ENCODE assay signal across 32 cellular contexts in genomic region chr2:52383541-52383940, GRCh38.
"Had no signal": no experiment of that assay in that cellular context is flagged by ENCODE, and none has a peak within 500 bp of the region (broad histone marks: within the 10 kb centered on the region; RNA-seq: fewer than 3 reads in every experiment).

No MANE protein-coding gene starts in this region.

- H3K27ac ChIP-seq: SJCRH30 had no signal

- H3K27ac Mint-ChIP-seq: activated B cell treated with CpG ODN at 0.5 μM for 24 hours; activated CD4-positive, alpha-beta memory T cell treated with anti-CD3 and anti-CD28 coated beads for 36 hours; activated CD4-positive, alpha-beta T cell treated with anti-CD3 and anti-CD28 coated beads, Interleukin-2, amount 10 ng/mL, durations not matched to agents 7 days and 5 days; activated naive CD4-positive, alpha-beta T cell treated with anti-CD3 and anti-CD28 coated beads, Interleukin-2, amount 50 U/mL, for 72 hours; activated naive CD8-positive, alpha-beta T cell treated with anti-CD3 and anti-CD28 coated beads, Interleukin-2, amount 50 U/mL, for 24 hours; brain; T-helper 1 cell treated with Interleukin-12 subunit alpha and Interleukin-12 subunit beta and Interleukin-4 antibody, amounts not matched to agents 30 μg/mL and 1 μg/mL, for 36 hours had no signal

- H3K9ac ChIP-seq: SK-N-SH had no signal

- H3K4me3 Mint-ChIP-seq: activated B cell treated with CpG ODN at 0.5 μM for 24 hours; activated CD4-positive, alpha-beta memory T cell treated with anti-CD3 and anti-CD28 coated beads for 36 hours; activated CD4-positive, alpha-beta T cell treated with anti-CD3 and anti-CD28 coated beads, Interleukin-2, amount 10 ng/mL, durations not matched to agents 7 days and 5 days; activated naive CD8-positive, alpha-beta T cell treated with anti-CD3 and anti-CD28 coated beads, Interleukin-2, amount 50 U/mL, for 24 hours; activated T-cell treated with anti-CD3 and anti-CD28 coated beads, Interleukin-2, amount 50 U/mL, for 4 hours; brain; T-helper 1 cell treated with Interleukin-12 subunit alpha and Interleukin-12 subunit beta and Interleukin-4 antibody, amounts not matched to agents 30 μg/mL and 1 μg/mL, for 36 hours had no signal

- H3K4me2 ChIP-seq: SK-N-SH had no signal

- H3K27me3 Mint-ChIP-seq: activated B cell treated with CpG ODN at 0.5 μM for 24 hours; activated CD4-positive, alpha-beta memory T cell treated with anti-CD3 and anti-CD28 coated beads for 36 hours; activated CD4-positive, alpha-beta T cell treated with anti-CD3 and anti-CD28 coated beads, Interleukin-2, amount 10 ng/mL, durations not matched to agents 7 days and 5 days; activated naive CD8-positive, alpha-beta T cell treated with anti-CD3 and anti-CD28 coated beads, Interleukin-2, amount 50 U/mL, for 24 hours had no signal

- DNase-seq: activated B cell treated with CpG ODN at 0.5 μM for 24 hours; activated CD4-positive, alpha-beta memory T cell treated with anti-CD3 and anti-CD28 coated beads for 36 hours; activated CD4-positive, alpha-beta T cell treated with anti-CD3 and anti-CD28 coated beads, Interleukin-2, amount 10 ng/mL, durations not matched to agents 7 days and 5 days; activated CD8-positive, alpha-beta memory T cell treated with anti-CD3 and anti-CD28 coated beads for 24 hours; activated effector memory CD4-positive, alpha-beta T cell treated with anti-CD3 and anti-CD28 coated beads, Interleukin-2, amount 50 U/mL, for 16 hours; activated naive CD4-positive, alpha-beta T cell treated with Interleukin-2 at 50 U/mL for 16 hours; activated naive CD8-positive, alpha-beta T cell treated with anti-CD3 and anti-CD28 coated beads, Interleukin-2, amount 50 U/mL, for 24 hours; activated T-cell treated with anti-CD3 and anti-CD28 coated beads, Interleukin-2, amount 50 U/mL, for 4 hours; amniotic stem cell; cerebellar nuclear complex; MV-4-11; NCI-H1092 treated with DMSO at 0.1 percent for 48 hours; NCI-H1417 treated with DMSO at 0.1 percent for 48 hours; NCI-H1694; NCI-H2029; NCI-H2107; NCI-H2171 treated with DMSO at 0.1 percent for 48 hours; NCI-H345; NCI-H510A; NCI-H526 treated with DMSO at 0.1 percent for 48 hours; NCI-H82; NK-92 treated with Interleukin-12 subunit alpha and Interleukin-12 subunit beta, amount 100 ng/mL, for 24 hours; OCI-M1; RPMI8226; SJCRH30; SK-N-SH; SW 1271 had no signal

- H3K4me3 ChIP-seq: SJCRH30 had no signal

- H3K9me3 ChIP-seq: SJCRH30, SK-N-SH had no signal

- H3K9me3 Mint-ChIP-seq: activated B cell treated with CpG ODN at 0.5 μM for 24 hours; activated T-cell treated with anti-CD3 and anti-CD28 coated beads, Interleukin-2, amount 50 U/mL, for 4 hours; brain; T-helper 1 cell treated with Interleukin-12 subunit alpha and Interleukin-12 subunit beta and Interleukin-4 antibody, amounts not matched to agents 30 μg/mL and 1 μg/mL, for 36 hours had no signal

- H3K4me1 ChIP-seq: SJCRH30 had no signal

- H3K36me3 ChIP-seq: SJCRH30 had no signal

- H3K27me3 ChIP-seq: SJCRH30 had no signal

- H3K36me3 Mint-ChIP-seq: activated CD4-positive, alpha-beta memory T cell treated with anti-CD3 and anti-CD28 coated beads for 36 hours; activated naive CD4-positive, alpha-beta T cell treated with anti-CD3 and anti-CD28 coated beads, Interleukin-2, amount 50 U/mL, for 72 hours; brain had no signal

- ATAC-seq: activated naive CD4-positive, alpha-beta T cell treated with anti-CD3 and anti-CD28 coated beads, Interleukin-2, amount 50 U/mL, for 72 hours; activated naive CD8-positive, alpha-beta T cell treated with anti-CD3 and anti-CD28 coated beads, Interleukin-2, amount 50 U/mL, for 24 hours; activated T-cell treated with anti-CD3 and anti-CD28 coated beads, Interleukin-2, amount 50 U/mL, for 4 hours; Panc1; Right ventricle myocardium inferior had no signal

- H3K4me1 Mint-ChIP-seq: activated B cell treated with CpG ODN at 0.5 μM for 24 hours; activated CD4-positive, alpha-beta T cell treated with anti-CD3 and anti-CD28 coated beads, Interleukin-2, amount 10 ng/mL, durations not matched to agents 7 days and 5 days; activated naive CD8-positive, alpha-beta T cell treated with anti-CD3 and anti-CD28 coated beads, Interleukin-2, amount 50 U/mL, for 24 hours had no signal
